8 cellular contexts compared by ENCODE assay signal in genomic region chr11:93740802-93741093, GRCh38. TPM values are rescaled to one million over a fixed set of nuclear protein-coding genes. Genes with fewer than 3 reads are reported as not detected.
A peak's percentile ranks its signal among the peaks of the same experiment; 100 is the strongest.
DNase-seq lines count a peak whose midpoint lies in the region; ATAC-seq, FAIRE-seq and TF ChIP-seq lines count a peak whose summit lies in the region.

No MANE protein-coding gene starts in this region.

- peak; percentile 1 for TF ChIP-seq CTCF in GM10248 (IDR thresholded peaks at IDR 0.05; ENCODE audit: control extremely low read depth, extremely low read depth, low read depth, missing control alignments)
- TF ChIP-seq CTCF in HFFc6 (IDR thresholded peaks at IDR 0.05), result no peak
- no peak for TF ChIP-seq CTCF in NB4 (IDR thresholded peaks at IDR 0.05; ENCODE audit: low read depth, low read length)
- TF ChIP-seq CTCF in GM12878 (IDR thresholded peaks at IDR 0.05 in 2 of 3, conservative IDR thresholded peaks at IDR 0.05 in 1 of 3; ENCODE audit: control insufficient read depth in 2 of 3, extremely low read depth in 1 of 3, insufficient read depth in 1 of 3, low read depth in 3 of 3, low read length in 3 of 3), result peak in 1 of 3 experiments; percentile 14; a peak in 1 of 6 replicates

- no peak for FAIRE-seq in GM12878 (lab: Jason Lieb, UNC)

- CTCF ChIA-PET in GM10248 (lab: Yijun Ruan, JAX), result interaction anchor here (0.8 to 2.7 kb wide), 5 partner anchors 10 to 51 kb away, joined by 3 to 11 read pairs (median 5); partner anchors contain the start of gene MED17
- CTCF ChIA-PET in GM12878 (lab: Yijun Ruan, JAX), result interaction anchor here (1.1 to 4.5 kb wide), 5 partner anchors 10 to 88 kb away, joined by 3 to 36 read pairs (median 5); partner anchors contain the start of genes CEP295 and MED17

- H3K9ac ChIP-seq in GM12878 (ENCODE audit: control insufficient read depth, insufficient read depth, low read length), result peak overlapping the region; percentile 100

- TF ChIP-seq POLR2A in NB4 (IDR thresholded peaks at IDR 0.05; ENCODE audit: extremely low read depth, insufficient read length), result no peak
- TF ChIP-seq POLR2A in GM12878 (IDR thresholded peaks at IDR 0.05; ENCODE audit: low read depth, low read length), result no peak

- intact Hi-C loops in GM12878 (cut with micrococcal nuclease; ENCODE audit: unreplicated experiment), result loop anchor here (1.0 to 5.0 kb wide), 2 partner anchors 44 to 198 kb away; partner anchors contain the start of genes MED17 and SMCO4

- BruUV-seq in GM12878 (replicated peaks; lab: Mats Ljungman, UMichigan), result no TSS peak

- H3K27ac Mint-ChIP-seq in HFFc6, result peak overlapping the region; percentile 99
- H3K27ac Mint-ChIP-seq in T-helper 2 cell treated with Interferon-gamma antibody and Interleukin-4, amounts not matched to agents 5 μg/mL and 100 μg/mL, for 36 hours, result peak overlapping the region; percentile 99

- in situ Hi-C loops in GM12878 (cut with MboI), result no loop called here

- peak overlapping the region; percentile 28; the same call in 1 of the 2 replicates for H3K4me2 ChIP-seq in GM12878 (ENCODE audit: control insufficient read depth, insufficient read depth)

- H3K4me3 ChIP-seq in NB4 (ENCODE audit: low read depth, low read length), result peak overlapping the region; percentile 92
- peak overlapping the region; percentile 76 for H3K4me3 ChIP-seq in GM12878
- H3K4me3 ChIP-seq in iPS-18c (ENCODE audit: insufficient read depth, low read depth, low read length), result peak overlapping the region; percentile 95

- ATAC-seq in GM12878, result peak; percentile 74

- SMC1A ChIA-PET in GM12878 (lab: Charles Lee; ENCODE audit: uncharacterized antibody, unreplicated experiment), result interaction anchor here (1.2 to 7.8 kb wide), 7 partner anchors 10 to 79 kb away, joined by 3 to 74 read pairs (median 6); partner anchors contain the start of genes CEP295 and MED17

- DNase-seq in GM10248 (ENCODE audit: extremely low spot score) (peak; percentile 45), HFFc6 (peak; percentile 38), NB4 (ENCODE audit: low read depth) (peak; percentile 84), GM12878 (ENCODE audit: low read depth, low spot score) (no peak), HuH-7.5 (ENCODE audit: low spot score) (no peak)
- peak; percentile 48 for DNase-seq in T-helper 2 cell treated with Interferon-gamma antibody and Interleukin-4, amounts not matched to agents 5 μg/mL and 100 μg/mL, for 36 hours (ENCODE audit: low spot score)
- DNase-seq in stimulated activated CD4-positive, alpha-beta T cell treated with anti-CD3 and anti-CD28 coated beads, Interleukin-12 subunit alpha, Interleukin-12 subunit beta, amount 100 ng/mL, for 24 hours (ENCODE audit: low read depth in 2 of 2), result peak; percentile 47 to 51

- POLR2A ChIA-PET in GM10248 (lab: Yijun Ruan, JAX), result interaction anchor here (0.7 to 3.6 kb wide), 9 partner anchors 8 to 761 kb away, joined by 3 to 35 read pairs (median 8); partner anchors contain the start of genes CEP295 and MED17
- POLR2A ChIA-PET in GM12878 (lab: Charles Lee), result interaction anchor here (0.6 to 6.4 kb wide), 22 partner anchors 8 to 850 kb away, joined by 3 to 85 read pairs (median 3); partner anchors contain the start of genes CEP295 and MED17

- no peaks in the 10 kb centered on the region; the same call in none of the 2 replicates for H3K4me1 ChIP-seq in GM12878 (ENCODE audit: control insufficient read depth, insufficient read depth, low read length)

- H2AFZ ChIP-seq in GM12878 (ENCODE audit: control insufficient read depth, low read depth, low read length), result peak overlapping the region; percentile 21; the same call in 1 of the 2 replicates

- 2% methylated on average over 18 of the region's 18 CpGs for WGBS in GM12878 (ENCODE audit: insufficient coverage, insufficient replicate concordance, low lambda C conversion rate, missing lambda C conversion rate)

- peaks cover 13% of the 10 kb centered on the region for H3K27me3 Mint-ChIP-seq in HFFc6 (ENCODE audit: insufficient read depth)
- no peaks in the 10 kb centered on the region for H3K27me3 Mint-ChIP-seq in T-helper 2 cell treated with Interferon-gamma antibody and Interleukin-4, amounts not matched to agents 5 μg/mL and 100 μg/mL, for 36 hours (ENCODE audit: low read depth)

- RAD21 ChIA-PET in GM12878 (lab: Charles Lee; ENCODE audit: unreplicated experiment), result interaction anchor here (0.7 to 4.1 kb wide), 9 partner anchors 11 to 651 kb away, joined by 3 to 40 read pairs (median 8); partner anchors contain the start of genes CEP295 and MED17

- H3K27ac ChIP-seq in GM12878 (ENCODE audit: control insufficient read depth, insufficient read depth), result peak overlapping the region; percentile 91

- peaks cover 0 to 13% of the 10 kb centered on the region in 2 experiments for H3K36me3 ChIP-seq in GM12878 (ENCODE audit: control insufficient read depth in 2 of 2, insufficient read depth in 2 of 2, low read length in 1 of 2)

- H3K9me3 Mint-ChIP-seq in HFFc6, result peaks cover 9% of the 10 kb centered on the region; the same call in 1 of the 2 replicates
- no peaks in the 10 kb centered on the region for H3K9me3 Mint-ChIP-seq in T-helper 2 cell treated with Interferon-gamma antibody and Interleukin-4, amounts not matched to agents 5 μg/mL and 100 μg/mL, for 36 hours

- H3K4me3 Mint-ChIP-seq in HFFc6, result peak overlapping the region; percentile 99
- H3K4me3 Mint-ChIP-seq in T-helper 2 cell treated with Interferon-gamma antibody and Interleukin-4, amounts not matched to agents 5 μg/mL and 100 μg/mL, for 36 hours, result peak overlapping the region; percentile 99

- H4K20me1 ChIP-seq in GM12878 (ENCODE audit: control insufficient read depth, insufficient read depth), result no peaks in the 10 kb centered on the region

- no peaks in the 10 kb centered on the region for H3K9me3 ChIP-seq in GM12878 (replicated peaks; ENCODE audit: control insufficient read depth, insufficient read depth, low read length)
- no peaks in the 10 kb centered on the region for H3K9me3 ChIP-seq in iPS-18c (ENCODE audit: control insufficient read depth, insufficient read depth, low read length)

- H3K4me1 Mint-ChIP-seq in HFFc6 (ENCODE audit: low read depth), result peaks cover 58% of the 10 kb centered on the region
- peaks cover 40% of the 10 kb centered on the region for H3K4me1 Mint-ChIP-seq in T-helper 2 cell treated with Interferon-gamma antibody and Interleukin-4, amounts not matched to agents 5 μg/mL and 100 μg/mL, for 36 hours (ENCODE audit: low read depth)

- no peak for TF ChIP-seq RAD21 in GM12878 (IDR thresholded peaks at IDR 0.05; ENCODE audit: insufficient read depth, low read depth, low read length)

- peaks cover 77% of the 10 kb centered on the region for H3K79me2 ChIP-seq in GM12878 (ENCODE audit: control insufficient read depth, insufficient read depth, low read length)

- TF ChIP-seq EP300 in GM12878 (IDR thresholded peaks at IDR 0.05; ENCODE audit: borderline replicate concordance in 1 of 2, control insufficient read depth in 1 of 2, low read depth in 2 of 2, low read length in 2 of 2), result no peak

- peaks cover 57% of the 10 kb centered on the region for H3K36me3 Mint-ChIP-seq in HFFc6 (ENCODE audit: low read depth)
- peaks cover 58% of the 10 kb centered on the region for H3K36me3 Mint-ChIP-seq in T-helper 2 cell treated with Interferon-gamma antibody and Interleukin-4, amounts not matched to agents 5 μg/mL and 100 μg/mL, for 36 hours (ENCODE audit: low read depth)

- H3K27me3 ChIP-seq in GM12878 (replicated peaks in 1 of 2; ENCODE audit: control insufficient read depth in 2 of 2, insufficient read depth in 2 of 2, low read length in 1 of 2), result no peaks in the 10 kb centered on the region

RNA-seq across cellular contexts. Expression of gene TAF1D, which starts 0.5 kb away (rescaled TPM):
- total RNA-seq in HFFc6 (2021; fragmentation: NEBNext Ultra II Directional; extraction: Animal tissue kit (Norgen Biotek cat#: 25700)), result 100 to 1,000 TPM in 2 of 6 experiments, 10 to 100 TPM in 4; 89.6 to 112 (median 97.0) TPM
- 793 and 868 TPM in 2 replicates for total RNA-seq in GM12878 (2013; cell fraction: nucleolus; rRNA removed)
- total RNA-seq in GM12878 (2014; rRNA removed) (191 and 254 TPM in 2 replicates), GM12878 (2014; rRNA removed; fragmentation: Illumina TruSeq; extraction: Trizol) (301 and 314 TPM in 2 replicates), GM12878 (2021) (180 and 206 TPM in 2 replicates)
- polyA plus RNA-seq in GM12878 (2011; ENCODE audit: low read depth), result 109 TPM
- polyA plus RNA-seq in GM12878 (2011; rRNA removed) (224 and 373 TPM in 2 replicates), GM12878 (2014; fragmentation: Illumina TruSeq; extraction: Trizol) (270 and 380 TPM in 2 replicates), GM12878 (2014; fragmentation: Nextera tagmentation; extraction: Ambion mirVana) (100 to 1,000 TPM; 112 to 181 TPM), GM12878 (2014; rRNA removed) (179 and 220 TPM in 2 replicates), GM12878 (2016; fragmentation: Nextera tagmentation; extraction: Ambion mirVana) (100 to 1,000 TPM; 101 to 110 TPM)
- polyA plus RNA-seq in GM12878 (2011; cell fraction: cytosol; rRNA removed), result 52.9 and 55.8 TPM in 2 replicates
- 359 and 420 TPM in 2 replicates for polyA plus RNA-seq in GM12878 (2011; cell fraction: nucleus; rRNA removed)
- 132 and 157 TPM in 2 replicates for polyA plus RNA-seq in GM12878 (2012)
- 91.2 and 125 TPM in 2 replicates for polyA minus RNA-seq in GM12878 (2011; rRNA and poly(A)+ RNA removed)
- polyA minus RNA-seq in GM12878 (2011; cell fraction: cytosol; rRNA and poly(A)+ RNA removed), result 60.7 and 72.5 TPM in 2 replicates
- polyA minus RNA-seq in GM12878 (2011; cell fraction: nucleus; rRNA and poly(A)+ RNA removed), result 233 and 316 TPM in 2 replicates

RNA-seq across cellular contexts. Expression of gene C11orf54, which starts 0.7 kb away (rescaled TPM):
- total RNA-seq in HFFc6 (2021; fragmentation: NEBNext Ultra II Directional; extraction: Animal tissue kit (Norgen Biotek cat#: 25700)), result 10 to 100 TPM; 10.1 to 14.4 (median 12.7) TPM
- 53.1 and 63.8 TPM in 2 replicates for total RNA-seq in GM12878 (2013; cell fraction: nucleolus; rRNA removed)
- total RNA-seq in GM12878 (2014; rRNA removed), result 15.1 and 22.1 TPM in 2 replicates
- 22.5 and 23.6 TPM in 2 replicates for total RNA-seq in GM12878 (2014; rRNA removed; fragmentation: Illumina TruSeq; extraction: Trizol)
- 15.2 and 19.1 TPM in 2 replicates for total RNA-seq in GM12878 (2021)
- 12.3 TPM for polyA plus RNA-seq in GM12878 (2011; ENCODE audit: low read depth)
- 32.3 and 58.3 TPM in 2 replicates for polyA plus RNA-seq in GM12878 (2011; rRNA removed)
- polyA plus RNA-seq in GM12878 (2011; cell fraction: cytosol; rRNA removed), result 10.6 and 15.4 TPM in 2 replicates
- 11.7 and 12.5 TPM in 2 replicates for polyA plus RNA-seq in GM12878 (2011; cell fraction: nucleus; rRNA removed)
- 14.5 and 18.4 TPM in 2 replicates for polyA plus RNA-seq in GM12878 (2012)
- 26.2 and 33.2 TPM in 2 replicates for polyA plus RNA-seq in GM12878 (2014; fragmentation: Illumina TruSeq; extraction: Trizol)
- polyA plus RNA-seq in GM12878 (2014; fragmentation: Nextera tagmentation; extraction: Ambion mirVana), result 10 to 100 TPM; 31.3 to 31.5 TPM
- 15.9 and 19.2 TPM in 2 replicates for polyA plus RNA-seq in GM12878 (2014; rRNA removed)
- 10 to 100 TPM; 27.4 to 30.4 TPM for polyA plus RNA-seq in GM12878 (2016; fragmentation: Nextera tagmentation; extraction: Ambion mirVana)
- polyA minus RNA-seq in GM12878 (2011; rRNA and poly(A)+ RNA removed), result 16.4 and 109 TPM in 2 replicates
- polyA minus RNA-seq in GM12878 (2011; cell fraction: cytosol; rRNA and poly(A)+ RNA removed), result 6.9 and 7.2 TPM in 2 replicates
- 6.8 and 10.5 TPM in 2 replicates for polyA minus RNA-seq in GM12878 (2011; cell fraction: nucleus; rRNA and poly(A)+ RNA removed)

RNA-seq across cellular contexts. Expression of gene MED17, which starts 43.3 kb away (rescaled TPM):
- 10 to 100 TPM; 21.6 to 28.1 (median 25.5) TPM for total RNA-seq in HFFc6 (2021; fragmentation: NEBNext Ultra II Directional; extraction: Animal tissue kit (Norgen Biotek cat#: 25700))
- 97.7 and 110 TPM in 2 replicates for total RNA-seq in GM12878 (2013; cell fraction: nucleolus; rRNA removed)
- 27.8 and 30.8 TPM in 2 replicates for total RNA-seq in GM12878 (2014; rRNA removed)
- total RNA-seq in GM12878 (2014; rRNA removed; fragmentation: Illumina TruSeq; extraction: Trizol), result 29.2 and 30.8 TPM in 2 replicates
- total RNA-seq in GM12878 (2021), result 34.9 and 38.7 TPM in 2 replicates
- polyA plus RNA-seq in GM12878 (2011; ENCODE audit: low read depth), result 6.8 TPM
- polyA plus RNA-seq in GM12878 (2011; rRNA removed), result 23.3 and 28.3 TPM in 2 replicates
- 10.9 and 13.4 TPM in 2 replicates for polyA plus RNA-seq in GM12878 (2011; cell fraction: cytosol; rRNA removed)
- polyA plus RNA-seq in GM12878 (2011; cell fraction: nucleus; rRNA removed), result 28.1 and 30.9 TPM in 2 replicates
- 8.1 and 13.2 TPM in 2 replicates for polyA plus RNA-seq in GM12878 (2012)
- polyA plus RNA-seq in GM12878 (2014; fragmentation: Illumina TruSeq; extraction: Trizol), result 28.8 and 36.1 TPM in 2 replicates
- polyA plus RNA-seq in GM12878 (2014; fragmentation: Nextera tagmentation; extraction: Ambion mirVana), result 10 to 100 TPM in 1 of 2 experiments, 1 to 10 TPM in 1; 7.3 to 12.4 TPM
- 23.2 and 25.9 TPM in 2 replicates for polyA plus RNA-seq in GM12878 (2014; rRNA removed)
- 10 to 100 TPM; 30.0 to 32.1 TPM for polyA plus RNA-seq in GM12878 (2016; fragmentation: Nextera tagmentation; extraction: Ambion mirVana)
- 20.8 and 33.4 TPM in 2 replicates for polyA minus RNA-seq in GM12878 (2011; rRNA and poly(A)+ RNA removed)
- 12.6 and 12.7 TPM in 2 replicates for polyA minus RNA-seq in GM12878 (2011; cell fraction: cytosol; rRNA and poly(A)+ RNA removed)
- 35.5 and 66.6 TPM in 2 replicates for polyA minus RNA-seq in GM12878 (2011; cell fraction: nucleus; rRNA and poly(A)+ RNA removed)

Comparison
In these comparisons a context has a peak if more than half of its experiments do, and no peak if none do; other contexts are left out.
1. DNase-seq: peak in GM10248 (single experiment), HFFc6 (single experiment), NB4 (single experiment), T-helper 2 cell treated with Interferon-gamma antibody and Interleukin-4, amounts not matched to agents 5 μg/mL and 100 μg/mL, for 36 hours (single experiment) and stimulated activated CD4-positive, alpha-beta T cell treated with anti-CD3 and anti-CD28 coated beads, Interleukin-12 subunit alpha, Interleukin-12 subunit beta, amount 100 ng/mL, for 24 hours (2 of 2); none in GM12878 (single experiment) and HuH-7.5 (single experiment).
2. Peak in every context shown above with its lines, with median percentiles within 50 percentile points of each other: H3K4me3 ChIP-seq.